Comparison of ENCODE assay signal across 12 cellular contexts in genomic region chr12:76556373-76556772, GRCh38. TPM values are rescaled to one million over a fixed set of nuclear protein-coding genes. Genes with fewer than 3 reads are reported as not detected.
DNase-seq lines count a peak whose midpoint lies in the region; ATAC-seq and TF ChIP-seq lines count a peak whose summit lies in the region.
"Had no signal": no experiment of that assay in that cellular context is flagged by ENCODE, and none has a peak within 500 bp of the region (broad histone marks: within the 10 kb centered on the region; RNA-seq: fewer than 3 reads in every experiment).

No MANE protein-coding gene starts in this region.

- H3K27ac Mint-ChIP-seq in activated naive CD4-positive, alpha-beta T cell treated with anti-CD3 and anti-CD28 coated beads, Interleukin-2, amount 10 ng/mL, durations not matched to agents 7 days and 5 days, result no peak overlapping the region
- no peak overlapping the region for H3K27ac Mint-ChIP-seq in stimulated activated effector memory CD8-positive, alpha-beta T cell treated with anti-CD3 and anti-CD28 coated beads, Interleukin-12 subunit alpha, Interleukin-12 subunit beta, amount 100 ng/mL, for 72 hours

- no peak for DNase-seq in activated naive CD4-positive, alpha-beta T cell treated with anti-CD3 and anti-CD28 coated beads, Interleukin-2, amount 10 ng/mL, durations not matched to agents 7 days and 5 days
- no peak for DNase-seq in activated naive CD4-positive, alpha-beta T cell (lab: John Stamatoyannopoulos, UW)
- DNase-seq in RKO (ENCODE audit: low spot score) (peak; percentile 41), dorsolateral prefrontal cortex (no peak), T-helper 9 cell (no peak), ureter (ENCODE audit: low spot score) (no peak)
- no peak for DNase-seq in stimulated activated effector memory CD8-positive, alpha-beta T cell treated with anti-CD3 and anti-CD28 coated beads, Interleukin-12 subunit alpha, Interleukin-12 subunit beta, amount 100 ng/mL, for 72 hours (ENCODE audit: low spot score in 2 of 2)
- no peak for DNase-seq in stimulated activated CD4-positive, alpha-beta T cell treated with anti-CD3 and anti-CD28 coated beads, Interleukin-2, amount 100 ng/mL, for 24 hours
- DNase-seq: EL; NCI-H2107; stimulated activated CD4-positive, alpha-beta T cell treated with anti-CD3 and anti-CD28 coated beads, Interleukin-1b, Interleukin-23, amount 100 ng/mL, for 48 hours had no signal

- CTCF ChIA-PET in activated naive CD4-positive, alpha-beta T cell treated with anti-CD3 and anti-CD28 coated beads, Interleukin-2, amount 10 ng/mL, durations not matched to agents 7 days and 5 days (lab: Charles Lee), result no interaction called here

- H3K36me3 Mint-ChIP-seq in activated naive CD4-positive, alpha-beta T cell treated with anti-CD3 and anti-CD28 coated beads, Interleukin-2, amount 10 ng/mL, durations not matched to agents 7 days and 5 days, result peaks cover 25% of the 10 kb centered on the region
- H3K36me3 Mint-ChIP-seq in stimulated activated effector memory CD8-positive, alpha-beta T cell treated with anti-CD3 and anti-CD28 coated beads, Interleukin-12 subunit alpha, Interleukin-12 subunit beta, amount 100 ng/mL, for 72 hours, result peaks cover 23% of the 10 kb centered on the region

- peaks cover 57% of the 10 kb centered on the region for H3K4me1 Mint-ChIP-seq in activated naive CD4-positive, alpha-beta T cell treated with anti-CD3 and anti-CD28 coated beads, Interleukin-2, amount 10 ng/mL, durations not matched to agents 7 days and 5 days
- H3K4me1 Mint-ChIP-seq in stimulated activated effector memory CD8-positive, alpha-beta T cell treated with anti-CD3 and anti-CD28 coated beads, Interleukin-12 subunit alpha, Interleukin-12 subunit beta, amount 100 ng/mL, for 72 hours, result peaks cover 36% of the 10 kb centered on the region

- H3K4me3 Mint-ChIP-seq in activated naive CD4-positive, alpha-beta T cell treated with anti-CD3 and anti-CD28 coated beads, Interleukin-2, amount 10 ng/mL, durations not matched to agents 7 days and 5 days, result peak overlapping the region; percentile 33
- H3K4me3 Mint-ChIP-seq in stimulated activated effector memory CD8-positive, alpha-beta T cell treated with anti-CD3 and anti-CD28 coated beads, Interleukin-12 subunit alpha, Interleukin-12 subunit beta, amount 100 ng/mL, for 72 hours, result peak overlapping the region; percentile 21

- H3K27ac ChIP-seq in dorsolateral prefrontal cortex, result peak overlapping the region in 3 of 59 donors; percentile 7 to 32 (median 9)
- H3K27ac ChIP-seq: ascending aorta had no signal

- H3K27me3 Mint-ChIP-seq in activated naive CD4-positive, alpha-beta T cell treated with anti-CD3 and anti-CD28 coated beads, Interleukin-2, amount 10 ng/mL, durations not matched to agents 7 days and 5 days, result no peaks in the 10 kb centered on the region

- no peaks in the 10 kb centered on the region for H3K9me3 Mint-ChIP-seq in activated naive CD4-positive, alpha-beta T cell treated with anti-CD3 and anti-CD28 coated beads, Interleukin-2, amount 10 ng/mL, durations not matched to agents 7 days and 5 days
- H3K9me3 Mint-ChIP-seq in stimulated activated effector memory CD8-positive, alpha-beta T cell treated with anti-CD3 and anti-CD28 coated beads, Interleukin-12 subunit alpha, Interleukin-12 subunit beta, amount 100 ng/mL, for 72 hours, result no peaks in the 10 kb centered on the region

- intact Hi-C loops in dorsolateral prefrontal cortex (cut with DNase I), result loop anchor here (5.0 to 10.0 kb wide), 4 partner anchors 206 to 524 kb away; partner anchors contain the start of genes ZDHHC17 (in 2 of the 2), BBS10 (in 1 of the 2) and PHLDA1 (in 1 of the 2)

- H3K27me3 ChIP-seq in dorsolateral prefrontal cortex, result no peaks in the 10 kb centered on the region
- H3K27me3 ChIP-seq: ascending aorta had no signal

- no peak for TF ChIP-seq CTCF in dorsolateral prefrontal cortex (IDR thresholded peaks at IDR 0.05 in 54 of 56, conservative IDR thresholded peaks at IDR 0.05 in 2 of 56; ENCODE audit: low read depth in 1 of 56, partially characterized antibody in 56 of 56)

- ATAC-seq in stimulated activated effector memory CD8-positive, alpha-beta T cell treated with anti-CD3 and anti-CD28 coated beads, Interleukin-12 subunit alpha, Interleukin-12 subunit beta, amount 100 ng/mL, for 72 hours, result no peak

- peak overlapping the region in 33 of 59 donors; percentile 3 to 99 (median 92) for H3K4me3 ChIP-seq in dorsolateral prefrontal cortex
- H3K4me3 ChIP-seq: ascending aorta had no signal

RNA-seq across cellular contexts. Expression of gene OSBPL8, which starts 3.2 kb away (rescaled TPM):
- total RNA-seq in dorsolateral prefrontal cortex (100 to 1,000 TPM in 38 of 120 experiments, 10 to 100 TPM in 82; 57.8 to 129 (median 93.5) TPM), ureter (59.5 TPM)
